21 cellular contexts compared by ENCODE assay signal in genomic region chr2:31736695-31737454, GRCh38.
DNase-seq lines count a peak whose midpoint lies in the region; ATAC-seq and TF ChIP-seq lines count a peak whose summit lies in the region.
"Had no signal": no experiment of that assay in that cellular context is flagged by ENCODE, and none has a peak within 500 bp of the region (broad histone marks: within the 10 kb centered on the region; RNA-seq: fewer than 3 reads in every experiment).

No MANE protein-coding gene starts in this region.

- ATAC-seq in lower lobe of right lung = peak; percentile 65 to 71
- ATAC-seq in GM18858 (IDR thresholded peaks at IDR 0.05; ENCODE audit: unreplicated experiment) = no peak

- intact Hi-C loops in lower lobe of right lung (cut with DNase I) = no loop called here

- no peak for TF ChIP-seq CTCF in lower lobe of right lung (IDR thresholded peaks at IDR 0.05)

- DNase-seq in DMS53 (lab: John Stamatoyannopoulos, UW) = peak; percentile 7
- no peak for DNase-seq in DMS53 treated with DMSO at 0.1 percent for 48 hours (lab: John Stamatoyannopoulos, UW; ENCODE audit: unreplicated experiment)
- DNase-seq in epithelial cell of prostate (ENCODE audit: low read depth, low spot score) = peak; percentile 14
- no peak for DNase-seq in lower lobe of right lung
- no peak for DNase-seq in nucleus accumbens (lab: John Stamatoyannopoulos, UW)
- no peak for DNase-seq in NK-92 treated with Interleukin-12 subunit alpha and Interleukin-12 subunit beta, amount 100 ng/mL, for 24 hours (lab: John Stamatoyannopoulos, UW)
- DNase-seq in NCI-H748 (lab: John Stamatoyannopoulos, UW; ENCODE audit: unreplicated experiment) = no peak
- DNase-seq: BE2C; CD4-positive, alpha-beta memory T cell; GDM1; KG1; NCI-H1105 treated with DMSO at 0.1 percent for 48 hours; NCI-H1694 treated with DMSO at 0.1 percent for 48 hours; NCI-H2107; NCI-H2227 treated with DMSO at 0.1 percent for 48 hours; NCI-H524 treated with DMSO at 0.1 percent for 48 hours; RPMI8226; SIG-M5 had no signal

- H3K4me3 ChIP-seq in lower lobe of right lung = no peak overlapping the region

- no peaks in the 10 kb centered on the region for H3K27me3 ChIP-seq in lower lobe of right lung (ENCODE audit: low read depth)
- H3K27me3 ChIP-seq: BE2C had no signal

- H3K4me1 ChIP-seq in lower lobe of right lung = no peaks in the 10 kb centered on the region
- H3K4me1 ChIP-seq: BE2C had no signal

- H3K27ac ChIP-seq in epithelial cell of prostate = no peak overlapping the region
- no peak overlapping the region for H3K27ac ChIP-seq in lower lobe of right lung
- H3K27ac ChIP-seq: 22Rv1, HL-60 had no signal

- H3K9me3 ChIP-seq in lower lobe of right lung = no peaks in the 10 kb centered on the region
- H3K9me3 ChIP-seq: BE2C had no signal

- no peaks in the 10 kb centered on the region for H3K36me3 ChIP-seq in lower lobe of right lung
- H3K36me3 ChIP-seq: BE2C had no signal

Comparison
In these comparisons a context has a peak if more than half of its experiments do, and no peak if none do; other contexts are left out.
1. DNase-seq: peak in DMS53 (single experiment) and epithelial cell of prostate (single experiment); none in DMS53 treated with DMSO at 0.1 percent for 48 hours (single experiment), lower lobe of right lung (single experiment), nucleus accumbens (0 of 56), NK-92 treated with Interleukin-12 subunit alpha and Interleukin-12 subunit beta, amount 100 ng/mL, for 24 hours (single experiment) and NCI-H748 (single experiment).